Comparison of ENCODE assay signal across 8 cellular contexts in genomic region chr17:16653367-16654041, GRCh38. TPM values are rescaled to one million over a fixed set of nuclear protein-coding genes. Genes with fewer than 3 reads are reported as not detected.
DNase-seq lines count a peak whose midpoint lies in the region; ATAC-seq and TF ChIP-seq lines count a peak whose summit lies in the region.

Gene ZNF624, minus strand, starts transcription at chr17:16653850.

- no peaks in the 10 kb centered on the region for H3K9me3 Mint-ChIP-seq in activated T-cell treated with anti-CD3 and anti-CD28 coated beads, Interleukin-2, amount 50 U/mL, for 24 hours

- peaks cover 6% of the 10 kb centered on the region for H3K36me3 Mint-ChIP-seq in activated T-cell treated with anti-CD3 and anti-CD28 coated beads, Interleukin-2, amount 50 U/mL, for 24 hours (ENCODE audit: low read depth)

- H3K27ac Mint-ChIP-seq in activated T-cell treated with anti-CD3 and anti-CD28 coated beads, Interleukin-2, amount 50 U/mL, for 24 hours: peak within 1 kb of the TSS; percentile 76

- DNase-seq in DMS 273 treated with DMSO at 0.1 percent for 48 hours (lab: John Stamatoyannopoulos, UW) (peak; percentile 71), HuH-7.5 (ENCODE audit: low spot score) (peak; percentile 71), OCI-M1 (lab: John Stamatoyannopoulos, UW) (peak; percentile 90), erythroblast (lab: John Stamatoyannopoulos, UW) (peak; percentile 87 to 92), mucosa of gallbladder (ENCODE audit: low spot score) (peak; percentile 95)
- DNase-seq in activated T-cell treated with anti-CD3 and anti-CD28 coated beads, Interleukin-2, amount 50 U/mL, for 24 hours: peak; percentile 92
- peak; percentile 80 for DNase-seq in stimulated activated CD8-positive, alpha-beta memory T cell treated with anti-CD3 and anti-CD28 coated beads, Interleukin-4, amount 100 ng/mL, for 24 hours (ENCODE audit: low read depth)

- TF ChIP-seq POLR2A in erythroblast (IDR thresholded peaks at IDR 0.05; ENCODE audit: low read length): peak; percentile 64

- ATAC-seq in GM21526 (IDR thresholded peaks at IDR 0.05; ENCODE audit: low FRiP score, unreplicated experiment): peak; percentile 90

- peaks cover 19% of the 10 kb centered on the region for H3K4me1 Mint-ChIP-seq in activated T-cell treated with anti-CD3 and anti-CD28 coated beads, Interleukin-2, amount 50 U/mL, for 24 hours (ENCODE audit: low read depth)

- peak within 1 kb of the TSS; percentile 86 for H3K4me3 Mint-ChIP-seq in activated T-cell treated with anti-CD3 and anti-CD28 coated beads, Interleukin-2, amount 50 U/mL, for 24 hours

- H3K27me3 Mint-ChIP-seq in activated T-cell treated with anti-CD3 and anti-CD28 coated beads, Interleukin-2, amount 50 U/mL, for 24 hours: peaks cover 3% of the 10 kb centered on the region

RNA-seq across cellular contexts. Expression of gene ZNF624, which starts in this region (rescaled TPM):
- 4.4 TPM for total RNA-seq in mucosa of gallbladder

Comparison
In these comparisons a context has a peak if more than half of its experiments do, and no peak if none do; other contexts are left out.
1. Peak in every context shown above with its lines: DNase-seq and ATAC-seq.